In the genomic region with DNA sequence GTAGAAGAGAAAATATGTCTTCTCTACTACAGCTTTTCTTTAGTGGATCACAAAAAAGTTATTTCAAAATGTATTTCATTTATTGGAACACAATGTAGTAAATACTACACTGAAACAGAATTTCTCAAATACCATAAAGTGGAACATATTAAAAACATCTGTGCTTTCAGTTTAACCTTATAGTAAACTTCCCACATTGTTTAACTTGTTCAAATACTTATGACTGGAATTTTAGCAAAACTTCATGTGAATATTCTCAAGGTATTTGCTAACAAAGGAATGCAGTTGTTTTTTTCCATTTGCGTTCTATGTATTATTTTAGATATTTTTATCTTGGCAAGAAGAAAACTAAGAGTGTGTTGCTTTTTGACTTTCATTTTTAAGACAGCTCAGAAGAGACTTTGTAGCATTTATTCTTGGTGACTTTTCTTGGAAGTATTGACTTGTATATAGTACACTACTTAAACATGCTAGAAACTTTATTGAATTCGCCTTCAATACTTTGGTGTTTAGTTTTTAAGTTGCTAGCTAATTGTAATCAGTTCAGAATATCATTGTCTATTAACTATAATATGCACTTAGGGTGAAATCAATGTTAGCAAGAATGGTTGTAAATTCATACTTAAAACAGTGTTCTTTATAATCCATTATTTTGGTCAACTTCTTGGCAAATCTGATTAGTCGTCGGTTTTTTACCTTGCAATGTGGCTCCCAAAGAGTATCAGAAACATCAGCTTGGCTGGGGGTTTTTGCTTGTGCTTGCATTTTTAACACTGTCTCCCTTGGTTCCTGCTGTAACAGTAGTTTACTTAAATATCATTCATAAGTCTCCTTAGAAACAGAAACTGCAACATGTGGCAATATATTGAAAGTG, we compare ENCODE assay signal across 10 cellular contexts. TPM values are rescaled to one million over a fixed set of nuclear protein-coding genes. Genes with fewer than 3 reads are reported as not detected.
DNase-seq lines count a peak whose midpoint lies in the region; ATAC-seq and TF ChIP-seq lines count a peak whose summit lies in the region.
"Had no signal": no experiment of that assay in that cellular context is flagged by ENCODE, and none has a peak within 500 bp of the region (broad histone marks: within the 10 kb centered on the region; RNA-seq: fewer than 3 reads in every experiment).

No MANE protein-coding gene starts in this region.

- H3K27me3 ChIP-seq in adipocyte (replicated peaks; ENCODE audit: control insufficient read depth, insufficient read depth, low read length) (no peaks in the 10 kb centered on the region), osteoblast (ENCODE audit: insufficient read depth, low read length) (no peaks in the 10 kb centered on the region)

- H3K4me1 ChIP-seq in HEK293 (ENCODE audit: control insufficient read depth, insufficient read depth, low read length), result peaks cover 9% of the 10 kb centered on the region
- peaks cover 86% of the 10 kb centered on the region for H3K4me1 ChIP-seq in adipocyte (ENCODE audit: control insufficient read depth, insufficient read depth, low read length)
- H3K4me1 ChIP-seq in osteoblast (ENCODE audit: insufficient read depth, low read length), result peaks cover 69% of the 10 kb centered on the region

- ATAC-seq in HG02981 (IDR thresholded peaks at IDR 0.05; ENCODE audit: unreplicated experiment), result no peak
- ATAC-seq: activated naive CD8-positive, alpha-beta T cell treated with anti-CD3 and anti-CD28 coated beads, Interleukin-2, amount 50 U/mL, for 24 hours had no signal

- H3K36me3 ChIP-seq in HEK293 (ENCODE audit: control insufficient read depth in 2 of 2, insufficient read depth in 1 of 2, low read length in 2 of 2) (no peaks in the 10 kb centered on the region), adipocyte (ENCODE audit: control insufficient read depth, insufficient read depth, low read length, severe bottlenecking) (no peaks in the 10 kb centered on the region), osteoblast (ENCODE audit: insufficient read depth, low read length) (no peaks in the 10 kb centered on the region)

- H4K20me1 ChIP-seq in osteoblast (ENCODE audit: insufficient read depth, low read length), result no peaks in the 10 kb centered on the region

- peak overlapping the region; percentile 73 for H3K9ac ChIP-seq in adipocyte (ENCODE audit: low read length)

- POLR2A ChIA-PET in HEK293 (lab: Yijun Ruan, JAX), result interaction anchor here (1.8 kb wide), 1 partner anchor 79 kb away, joined by 4 read pairs; a partner anchor contains a TSS

- H2AFZ ChIP-seq in osteoblast (ENCODE audit: low read length), result peak overlapping the region; percentile 30

- peak overlapping the region; percentile 72 for H3K4me2 ChIP-seq in osteoblast (ENCODE audit: insufficient read depth, low read length)

- H3K4me3 ChIP-seq in HEK293 (ENCODE audit: low read depth, low read length) (no peak overlapping the region), adipocyte (ENCODE audit: low read length) (peak overlapping the region; percentile 61), osteoblast (ENCODE audit: insufficient read depth, low read length) (peak overlapping the region; percentile 37), lower leg skin (ENCODE audit: low read depth, poor library complexity, severe bottlenecking) (no peak overlapping the region)

- H3K79me2 ChIP-seq in osteoblast (ENCODE audit: insufficient read depth, low read length), result peaks cover under 1% of the 10 kb centered on the region

- intact Hi-C loops in lower leg skin (cut with DNase I; ENCODE audit: low total_unique reads), result no loop called here

- H3K27ac ChIP-seq in HEK293 (ENCODE audit: extremely low read depth, low read depth, low read length), result no peak overlapping the region
- peak overlapping the region; percentile 87 for H3K27ac ChIP-seq in osteoblast (ENCODE audit: low read depth, low read length)

- CTCF ChIA-PET in HEK293 (lab: Yijun Ruan, JAX), result interaction anchor here (0.6 to 1.5 kb wide), 3 partner anchors 55 to 424 kb away, joined by 4 read pairs; no protein-coding TSS in a partner anchor

- H3K9me3 ChIP-seq in HEK293 (ENCODE audit: control insufficient read depth, insufficient read depth, low read depth, low read length) (no peaks in the 10 kb centered on the region), adipocyte (ENCODE audit: control insufficient read depth, low read length) (no peaks in the 10 kb centered on the region), osteoblast (ENCODE audit: low read depth, low read length) (no peaks in the 10 kb centered on the region)

- WGBS in lower leg skin, 2 donors, result 60 to 74% methylated on average over 4 of the region's 4 CpGs

- TF ChIP-seq CTCF in HEK293 (tag by site-specific recombination; IDR thresholded peaks at IDR 0.05), result no peak
- TF ChIP-seq CTCF in osteoblast (IDR thresholded peaks at IDR 0.05; ENCODE audit: extremely low read depth, low read depth, low read length), result no peak
- TF ChIP-seq CTCF in lower leg skin (IDR thresholded peaks at IDR 0.05), result no peak

- peak; percentile 38 for DNase-seq in GM03348 (ENCODE audit: low spot score)
- peak; percentile 88 for DNase-seq in adipocyte (ENCODE audit: low read depth)
- no peak for DNase-seq in osteoblast (ENCODE audit: insufficient read length, low spot score, missing footprints)
- DNase-seq in NCI-H2029 treated with DMSO at 0.1 percent for 48 hours (lab: John Stamatoyannopoulos, UW), result no peak
- no peak for DNase-seq in SIG-M5 (lab: John Stamatoyannopoulos, UW)
- DNase-seq in lower leg skin (ENCODE audit: low spot score in 2 of 2), result no peak
- DNase-seq: activated naive CD8-positive, alpha-beta T cell treated with anti-CD3 and anti-CD28 coated beads, Interleukin-2, amount 50 U/mL, for 24 hours; NCI-H526 treated with DMSO at 0.1 percent for 48 hours had no signal

- TF ChIP-seq POLR2A in lower leg skin (IDR thresholded peaks at IDR 0.05), result no peak

TF ChIP-seq in HEK293, 187 proteins besides CTCF, POLR2A, EP300 and RAD21:
- TF ChIP-seq ZNF521 (tag by site-specific recombination; IDR thresholded peaks at IDR 0.05), result no peak
- TF ChIP-seq, protein P1, sequence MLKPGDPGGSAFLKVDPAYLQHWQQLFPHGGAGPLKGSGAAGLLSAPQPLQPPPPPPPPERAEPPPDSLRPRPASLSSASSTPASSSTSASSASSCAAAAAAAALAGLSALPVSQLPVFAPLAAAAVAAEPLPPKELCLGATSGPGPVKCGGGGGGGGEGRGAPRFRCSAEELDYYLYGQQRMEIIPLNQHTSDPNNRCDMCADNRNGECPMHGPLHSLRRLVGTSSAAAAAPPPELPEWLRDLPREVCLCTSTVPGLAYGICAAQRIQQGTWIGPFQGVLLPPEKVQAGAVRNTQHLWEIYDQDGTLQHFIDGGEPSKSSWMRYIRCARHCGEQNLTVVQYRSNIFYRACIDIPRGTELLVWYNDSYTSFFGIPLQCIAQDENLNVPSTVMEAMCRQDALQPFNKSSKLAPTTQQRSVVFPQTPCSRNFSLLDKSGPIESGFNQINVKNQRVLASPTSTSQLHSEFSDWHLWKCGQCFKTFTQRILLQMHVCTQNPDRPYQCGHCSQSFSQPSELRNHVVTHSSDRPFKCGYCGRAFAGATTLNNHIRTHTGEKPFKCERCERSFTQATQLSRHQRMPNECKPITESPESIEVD (tag by site-specific recombination; IDR thresholded peaks at IDR 0.05), result 0 out of 2 replicates have a peak, but pooled peaks have one; percentile 44
- TF ChIP-seq, protein P2, sequence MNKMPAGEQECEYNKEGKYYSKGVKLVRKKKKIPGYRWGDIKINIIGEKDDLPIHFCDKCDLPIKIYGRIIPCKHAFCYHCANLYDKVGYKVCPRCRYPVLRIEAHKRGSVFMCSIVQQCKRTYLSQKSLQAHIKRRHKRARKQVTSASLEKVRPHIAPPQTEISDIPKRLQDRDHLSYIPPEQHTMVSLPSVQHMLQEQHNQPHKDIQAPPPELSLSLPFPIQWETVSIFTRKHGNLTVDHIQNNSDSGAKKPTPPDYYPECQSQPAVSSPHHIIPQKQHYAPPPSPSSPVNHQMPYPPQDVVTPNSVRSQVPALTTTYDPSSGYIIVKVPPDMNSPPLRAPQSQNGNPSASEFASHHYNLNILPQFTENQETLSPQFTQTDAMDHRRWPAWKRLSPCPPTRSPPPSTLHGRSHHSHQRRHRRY (tag by site-specific recombination; IDR thresholded peaks at IDR 0.05), result no peak
TF ChIP-seq in HEK293: peak in this region for 1.

RNA-seq across cellular contexts. Expression of a gene that starts 5.0 kb away (rescaled TPM):
- total RNA-seq in osteoblast, result 314 and 349 TPM in 2 replicates
- 10 to 100 TPM; 16.7 to 39.4 (median 28.2) TPM for total RNA-seq in lower leg skin

RNA-seq across cellular contexts. Expression of a gene that starts 43.4 kb away (rescaled TPM):
- total RNA-seq in osteoblast, result 0.36 and 1.2 TPM in 2 replicates
- under 1 TPM in 1 of 4 donors, not detected in 3; 0.99 TPM for total RNA-seq in lower leg skin

Comparison
In these comparisons a context has a peak if more than half of its experiments do, and no peak if none do; other contexts are left out.
1. DNase-seq: peak in GM03348 (single experiment) and adipocyte (single experiment); none in osteoblast (single experiment), NCI-H2029 treated with DMSO at 0.1 percent for 48 hours (single experiment), SIG-M5 (single experiment) and lower leg skin (0 of 2).
2. H3K4me3 ChIP-seq: peak in adipocyte (single experiment) and osteoblast (single experiment); none in HEK293 (single experiment) and lower leg skin (single experiment).